9 cellular contexts compared by ENCODE assay signal in the genomic region with DNA sequence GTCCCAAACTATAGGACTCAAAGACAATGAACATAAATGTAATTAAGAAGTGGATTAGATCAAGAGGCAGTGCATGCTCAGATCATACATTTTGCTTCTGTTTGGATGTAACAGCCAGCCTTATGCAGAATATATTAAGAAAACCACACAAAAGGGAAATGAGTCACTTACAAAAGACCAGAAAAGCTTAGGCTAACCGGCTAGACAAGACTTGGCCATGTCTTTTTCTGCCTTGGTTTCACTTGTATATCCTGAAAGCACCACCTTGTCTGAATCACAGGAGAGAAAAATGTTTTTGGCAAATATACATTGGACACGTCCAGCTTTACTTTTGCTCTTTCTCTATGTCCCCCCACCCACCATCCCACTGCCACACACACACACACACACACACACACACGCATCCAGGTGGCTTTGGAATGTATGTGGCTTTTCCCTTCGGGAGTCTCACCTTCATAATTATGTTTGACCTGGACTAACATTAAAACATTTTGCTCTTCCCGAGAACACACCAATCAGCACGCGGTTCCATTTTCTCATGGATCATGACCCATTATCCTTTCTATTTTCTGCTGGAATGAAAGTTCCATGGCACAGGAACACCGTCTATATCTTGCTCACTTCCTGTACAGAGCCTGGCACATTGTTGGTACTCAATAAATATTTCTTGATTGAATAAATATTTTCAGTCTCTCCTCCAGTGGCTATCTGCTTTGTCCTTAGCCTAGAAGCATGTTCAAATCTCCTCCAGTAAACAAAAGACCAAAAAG.
DNase-seq lines count a peak whose midpoint lies in the region; ATAC-seq and TF ChIP-seq lines count a peak whose summit lies in the region.
"Had no signal": no experiment of that assay in that cellular context is flagged by ENCODE, and none has a peak within 500 bp of the region (broad histone marks: within the 10 kb centered on the region; RNA-seq: fewer than 3 reads in every experiment).

No MANE protein-coding gene starts in this region.

- TF ChIP-seq CTCF in smooth muscle cell (IDR thresholded peaks at IDR 0.05; ENCODE audit: borderline replicate concordance, insufficient read depth, poor library complexity, severe bottlenecking): no peak
- TF ChIP-seq CTCF in lower leg skin (IDR thresholded peaks at IDR 0.05): no peak

- H3K27me3 Mint-ChIP-seq in activated CD4-positive, alpha-beta T cell treated with anti-CD3 and anti-CD28 coated beads for 36 hours: no peaks in the 10 kb centered on the region

- intact Hi-C loops in activated CD4-positive, alpha-beta T cell treated with anti-CD3 and anti-CD28 coated beads for 36 hours (cut with DNase I, micrococcal nuclease): loop anchor here (1.0 to 2.0 kb wide), 3 partner anchors 13 to 65 kb away; partner anchors contain the start of gene CDK5R1 (in 1 of the 2)
- intact Hi-C loops in lower leg skin (cut with DNase I; ENCODE audit: low total_unique reads): no loop called here

- POLR2A ChIA-PET in activated CD4-positive, alpha-beta T cell treated with anti-CD3 and anti-CD28 coated beads for 36 hours (lab: Charles Lee): no interaction called here

- H3K4me3 Mint-ChIP-seq in activated CD4-positive, alpha-beta T cell treated with anti-CD3 and anti-CD28 coated beads for 36 hours: no peak overlapping the region

- no peaks in the 10 kb centered on the region for H4K20me1 ChIP-seq in smooth muscle cell (ENCODE audit: low read depth)

- H3K4me1 Mint-ChIP-seq in activated CD4-positive, alpha-beta T cell treated with anti-CD3 and anti-CD28 coated beads for 36 hours: peaks cover 42% of the 10 kb centered on the region

- H3K27me3 ChIP-seq in smooth muscle cell (ENCODE audit: low read depth): no peaks in the 10 kb centered on the region

- WGBS in smooth muscle cell (ENCODE audit: low lambda C conversion rate): 67% methylated on average over 8 of the region's 8 CpGs
- 58 to 67% methylated on average over 8 of the region's 8 CpGs for WGBS in lower leg skin, 2 donors

- peak; percentile 90 for ATAC-seq in activated CD4-positive, alpha-beta T cell treated with anti-CD3 and anti-CD28 coated beads for 36 hours
- ATAC-seq in HG03571 (IDR thresholded peaks at IDR 0.05; ENCODE audit: unreplicated experiment): peak; percentile 73

- peaks cover 5% of the 10 kb centered on the region for H3K4me1 ChIP-seq in smooth muscle cell (ENCODE audit: low read depth)

- peak overlapping the region; percentile 66 for H3K4me2 ChIP-seq in smooth muscle cell

- no peaks in the 10 kb centered on the region for H3K9me3 ChIP-seq in smooth muscle cell (replicated peaks; ENCODE audit: low read depth)

- H3K27ac ChIP-seq in smooth muscle cell (ENCODE audit: low read depth): peak overlapping the region; percentile 86

- H3F3A ChIP-seq in smooth muscle cell (ENCODE audit: low read depth): peaks cover 6% of the 10 kb centered on the region

- no peak overlapping the region for H3K4me3 ChIP-seq in smooth muscle cell
- H3K4me3 ChIP-seq in lower leg skin (ENCODE audit: low read depth, poor library complexity, severe bottlenecking): no peak overlapping the region

- peak overlapping the region; percentile 40 for H3K27ac Mint-ChIP-seq in activated CD4-positive, alpha-beta T cell treated with anti-CD3 and anti-CD28 coated beads for 36 hours

- H3K79me2 ChIP-seq in smooth muscle cell (ENCODE audit: low read depth): no peaks in the 10 kb centered on the region

- DNase-seq in activated CD4-positive, alpha-beta T cell treated with anti-CD3 and anti-CD28 coated beads for 36 hours: peak; percentile 13
- DNase-seq in activated CD4-positive, alpha-beta T cell treated with anti-CD3 and anti-CD28 coated beads for 1 hour: no peak
- peak; percentile 38 for DNase-seq in amniotic epithelial cell (ENCODE audit: low read depth)
- no peak for DNase-seq in smooth muscle cell (lab: John Stamatoyannopoulos, UW; ENCODE audit: unreplicated experiment)
- no peak for DNase-seq in NAMALWA (ENCODE audit: low spot score)
- DNase-seq in lower leg skin (ENCODE audit: low spot score in 2 of 2): no peak
- no peak for DNase-seq in COLO668 (lab: John Stamatoyannopoulos, UW; ENCODE audit: unreplicated experiment)
- DNase-seq: NK-92 treated with Interleukin-12 subunit alpha and Interleukin-12 subunit beta, amount 100 ng/mL, for 24 hours had no signal

- no peaks in the 10 kb centered on the region for H3K36me3 ChIP-seq in smooth muscle cell (ENCODE audit: low read depth)

- CTCF ChIA-PET in activated CD4-positive, alpha-beta T cell treated with anti-CD3 and anti-CD28 coated beads for 36 hours (lab: Charles Lee): interaction anchor here (0.6 to 1.8 kb wide), 5 partner anchors 10 to 202 kb away, joined by 3 to 9 read pairs (median 3); no protein-coding TSS in a partner anchor

- no peaks in the 10 kb centered on the region for H3K36me3 Mint-ChIP-seq in activated CD4-positive, alpha-beta T cell treated with anti-CD3 and anti-CD28 coated beads for 36 hours (ENCODE audit: low read depth)

- TF ChIP-seq POLR2A in lower leg skin (IDR thresholded peaks at IDR 0.05): no peak

- no peaks in the 10 kb centered on the region for H3K9me3 Mint-ChIP-seq in activated CD4-positive, alpha-beta T cell treated with anti-CD3 and anti-CD28 coated beads for 36 hours (ENCODE audit: low read depth)

- H2AFZ ChIP-seq in smooth muscle cell (ENCODE audit: low read depth): no peak overlapping the region

- peak overlapping the region; percentile 72 for H3K9ac ChIP-seq in smooth muscle cell (ENCODE audit: low read depth)

Comparison
In these comparisons a context has a peak if more than half of its experiments do, and no peak if none do; other contexts are left out.
1. DNase-seq: peak in activated CD4-positive, alpha-beta T cell treated with anti-CD3 and anti-CD28 coated beads for 36 hours (single experiment) and amniotic epithelial cell (single experiment); none in activated CD4-positive, alpha-beta T cell treated with anti-CD3 and anti-CD28 coated beads for 1 hour (single experiment), smooth muscle cell (single experiment), NAMALWA (single experiment), lower leg skin (0 of 2) and COLO668 (single experiment).